Comparison of ENCODE assay signal across 29 cellular contexts in genomic region chr7:101222275-101222830, GRCh38. TPM values are rescaled to one million over a fixed set of nuclear protein-coding genes. Genes with fewer than 3 reads are reported as not detected.
DNase-seq lines count a peak whose midpoint lies in the region; ATAC-seq and TF ChIP-seq lines count a peak whose summit lies in the region.
"Had no signal": no experiment of that assay in that cellular context is flagged by ENCODE, and none has a peak within 500 bp of the region (broad histone marks: within the 10 kb centered on the region; RNA-seq: fewer than 3 reads in every experiment).

No MANE protein-coding gene starts in this region.

- no peak overlapping the region; the same call in 2 of the 3 replicates for H3K4me3 Mint-ChIP-seq in GM23338
- H3K4me3 Mint-ChIP-seq in H9, result no peak overlapping the region
- H3K4me3 Mint-ChIP-seq in dendritic cell treated with granulocyte-macrophage colony-stimulating factor and Interleukin-4, amounts not matched to agents 40 ng/mL and 50 ng/mL, for 4 days, result no peak overlapping the region
- no peak overlapping the region for H3K4me3 Mint-ChIP-seq in nephron progenitor cell
- H3K4me3 Mint-ChIP-seq: HFFc6 had no signal

- H3K9me3 ChIP-seq in H9 (ENCODE audit: control insufficient read depth, low read depth, low read length), result no peaks in the 10 kb centered on the region
- H3K9me3 ChIP-seq in Peyer's patch, result no peaks in the 10 kb centered on the region
- H3K9me3 ChIP-seq in psoas muscle, result no peaks in the 10 kb centered on the region
- H3K9me3 ChIP-seq: A549; BLaER1 treated with 17β-estradiol and CSF1 and Interleukin-3, amounts not matched to agents 10 nM and 100 nM; Caco-2; HAP-1; MG63 had no signal

- H2BK120ac ChIP-seq in H9 (ENCODE audit: low read depth, low read length, poor library complexity, severe bottlenecking), result no peak overlapping the region

- H3K4me3 ChIP-seq in GM23338 (no peak overlapping the region), Peyer's patch (no peak overlapping the region), psoas muscle (no peak overlapping the region)
- H3K4me3 ChIP-seq: A549; BLaER1 treated with 17β-estradiol and CSF1 and Interleukin-3, amounts not matched to agents 10 nM and 100 nM; GM12878; HAP-1; MG63; SK-N-MC had no signal

- no peak overlapping the region for H2BK5ac ChIP-seq in H9 (ENCODE audit: insufficient read length, low read length)

- no peaks in the 10 kb centered on the region for H3K9me3 Mint-ChIP-seq in GM23338
- no peaks in the 10 kb centered on the region for H3K9me3 Mint-ChIP-seq in H9
- H3K9me3 Mint-ChIP-seq in dendritic cell treated with granulocyte-macrophage colony-stimulating factor and Interleukin-4, amounts not matched to agents 40 ng/mL and 50 ng/mL, for 4 days, result no peaks in the 10 kb centered on the region
- no peaks in the 10 kb centered on the region for H3K9me3 Mint-ChIP-seq in nephron progenitor cell
- H3K9me3 Mint-ChIP-seq: HFFc6 had no signal

- H3K4me1 ChIP-seq in GM23338 (ENCODE audit: insufficient read depth) (peaks cover 5% of the 10 kb centered on the region), H9 (ENCODE audit: insufficient read depth, low read length) (peaks cover 3% of the 10 kb centered on the region; the same call in 1 of the 2 replicates), Peyer's patch (peaks cover 0 to 23% (median 6%) of the 10 kb centered on the region in 4 donors), psoas muscle (peaks cover 20% of the 10 kb centered on the region)
- H3K4me1 ChIP-seq: HAP-1 had no signal

- DNase-seq in GM23338 (ENCODE audit: low spot score) (no peak), H9 (no peak), nephron progenitor cell (no peak), Peyer's patch (no peak), psoas muscle (no peak)
- DNase-seq: AML-193; Caco-2; CD4-positive, alpha-beta memory T cell; DMS 273 treated with DMSO at 0.1 percent for 48 hours; DMS79; EL; GDM1; HFFc6; KG1; MG63; NCI-H1105 treated with DMSO at 0.1 percent for 48 hours; NCI-H1694; NCI-H2029 treated with DMSO at 0.1 percent for 48 hours; NCI-H2227 treated with DMSO at 0.1 percent for 48 hours; NCI-H69; SIG-M5 had no signal

- no peak overlapping the region for H4K91ac ChIP-seq in H9 (ENCODE audit: insufficient read length, low read depth, low read length)

- no peak for TF ChIP-seq POLR2A in Peyer's patch (IDR thresholded peaks at IDR 0.05)

- peaks cover 14% of the 10 kb centered on the region for H3K4me1 Mint-ChIP-seq in GM23338
- H3K4me1 Mint-ChIP-seq in H9, result peaks cover 11 to 14% of the 10 kb centered on the region in 2 experiments
- peaks cover 45% of the 10 kb centered on the region for H3K4me1 Mint-ChIP-seq in dendritic cell treated with granulocyte-macrophage colony-stimulating factor and Interleukin-4, amounts not matched to agents 40 ng/mL and 50 ng/mL, for 4 days (ENCODE audit: low read depth)
- peaks cover 36% of the 10 kb centered on the region for H3K4me1 Mint-ChIP-seq in nephron progenitor cell

- H3F3A ChIP-seq in GM23338 (replicated peaks; ENCODE audit: low read depth), result no peaks in the 10 kb centered on the region

- no CpG with 5 or more reads among the region's 27 CpGs for WGBS in H9 (ENCODE audit: extremely low coverage, insufficient read length, low lambda C conversion rate)
- 88 to 91% (median 91%) methylated on average over 27 of the region's 27 CpGs for WGBS in psoas muscle, 3 donors

- H3K56ac ChIP-seq in H9 (ENCODE audit: insufficient read length, low read depth, low read length), result no peak overlapping the region

- no peak overlapping the region for H2BK15ac ChIP-seq in H9 (ENCODE audit: low read depth, low read length)

- no peaks in the 10 kb centered on the region for H3K79me1 ChIP-seq in H9 (ENCODE audit: insufficient read depth, low read depth, low read length, poor library complexity, severe bottlenecking)

- H3K27me3 Mint-ChIP-seq in GM23338 (ENCODE audit: insufficient read depth, low read depth, poor library complexity) (peaks cover 13% of the 10 kb centered on the region), H9 (ENCODE audit: low read depth) (no peaks in the 10 kb centered on the region; the same call in 1 of the 2 replicates), nephron progenitor cell (ENCODE audit: low read depth, poor library complexity) (peaks cover 3% of the 10 kb centered on the region)
- no peaks in the 10 kb centered on the region for H3K27me3 Mint-ChIP-seq in dendritic cell treated with granulocyte-macrophage colony-stimulating factor and Interleukin-4, amounts not matched to agents 40 ng/mL and 50 ng/mL, for 4 days
- H3K27me3 Mint-ChIP-seq: CD4-positive, alpha-beta memory T cell had no signal

- H4K20me1 ChIP-seq in GM23338 (replicated peaks; ENCODE audit: insufficient read depth), result peaks cover 4% of the 10 kb centered on the region; the same call in 1 of the 2 replicates
- H4K20me1 ChIP-seq in H9 (ENCODE audit: control insufficient read depth, insufficient read depth, insufficient read length), result no peaks in the 10 kb centered on the region

- H3K27me3 ChIP-seq in GM23338 (ENCODE audit: insufficient read depth), result no peaks in the 10 kb centered on the region
- H3K27me3 ChIP-seq in H9 (ENCODE audit: insufficient read depth, low read length), result no peaks in the 10 kb centered on the region
- no peaks in the 10 kb centered on the region for H3K27me3 ChIP-seq in Peyer's patch
- no peaks in the 10 kb centered on the region for H3K27me3 ChIP-seq in psoas muscle (ENCODE audit: insufficient read depth in 3 of 3, low read length in 2 of 3)
- H3K27me3 ChIP-seq: BLaER1 treated with 17β-estradiol and CSF1 and Interleukin-3, amounts not matched to agents 10 nM and 100 nM; MG63 had no signal

- H3T11ph ChIP-seq in H9 (ENCODE audit: low read length), result no peak overlapping the region

- H3K27ac Mint-ChIP-seq in GM23338 (no peak overlapping the region; the same call in 1 of the 2 replicates), H9 (peak overlapping the region; percentile 34 to 79 (median 52); a peak in 4 of 7 replicates), nephron progenitor cell (peak overlapping the region; percentile 80)
- peak overlapping the region; percentile 10 for H3K27ac Mint-ChIP-seq in dendritic cell treated with granulocyte-macrophage colony-stimulating factor and Interleukin-4, amounts not matched to agents 40 ng/mL and 50 ng/mL, for 4 days
- H3K27ac Mint-ChIP-seq: HFFc6 had no signal

- H3K27ac ChIP-seq in GM23338 (ENCODE audit: low read depth), result no peak overlapping the region; the same call in 1 of the 2 replicates
- no peak overlapping the region for H3K27ac ChIP-seq in H9 (ENCODE audit: insufficient read length, low read depth, low read length)
- H3K27ac ChIP-seq in Peyer's patch, result no peak overlapping the region
- H3K27ac ChIP-seq in psoas muscle, result no peak overlapping the region
- H3K27ac ChIP-seq: A549, SK-N-MC had no signal

- H2BK12ac ChIP-seq in H9 (ENCODE audit: insufficient read length, low read depth, low read length), result no peak overlapping the region

- peaks cover 3% of the 10 kb centered on the region for H3K23me2 ChIP-seq in H9 (ENCODE audit: insufficient read length, low read depth, low read length, poor library complexity, severe bottlenecking)

- H3K36me3 ChIP-seq in GM23338 (ENCODE audit: insufficient read depth) (peaks cover 12% of the 10 kb centered on the region; the same call in 1 of the 2 replicates), Peyer's patch (peaks cover 0 to 48% (median 0%) of the 10 kb centered on the region in 3 donors), psoas muscle (ENCODE audit: insufficient read depth in 1 of 2, low read depth in 1 of 2) (peaks cover 3 to 50% of the 10 kb centered on the region in 2 donors)
- H3K36me3 ChIP-seq: MG63 had no signal

- 0 out of 2 replicates have a peak overlapping the region, but pooled peaks have one; percentile 32 for H3K4me2 ChIP-seq in GM23338
- H3K4me2 ChIP-seq in H9 (ENCODE audit: insufficient read depth, insufficient read length, low read length), result no peak overlapping the region
- H3K4me2 ChIP-seq: A549 had no signal

- H3K9me2 ChIP-seq in GM23338 (ENCODE audit: insufficient read depth), result no peaks in the 10 kb centered on the region

- H3K4ac ChIP-seq in H9 (ENCODE audit: low read depth, low read length), result no peak overlapping the region

- H3K36me3 Mint-ChIP-seq in GM23338 (ENCODE audit: low read depth) (peaks cover 36% of the 10 kb centered on the region), H9 (ENCODE audit: insufficient read depth in 1 of 3, low read depth in 3 of 3) (peaks cover 21 to 34% (median 27%) of the 10 kb centered on the region in 3 experiments), nephron progenitor cell (ENCODE audit: low read depth) (peaks cover 40% of the 10 kb centered on the region)
- H3K36me3 Mint-ChIP-seq in dendritic cell treated with granulocyte-macrophage colony-stimulating factor and Interleukin-4, amounts not matched to agents 40 ng/mL and 50 ng/mL, for 4 days (ENCODE audit: low read depth), result peaks cover 78% of the 10 kb centered on the region

- no peak overlapping the region for H2AK5ac ChIP-seq in H9 (ENCODE audit: insufficient read length, low read length)

- no peak overlapping the region for H3K9ac ChIP-seq in H9 (ENCODE audit: extremely low read depth, insufficient read length, low read length)

- no peak overlapping the region for H3K23ac ChIP-seq in H9 (ENCODE audit: insufficient read length, low read depth, low read length)

- H4K5ac ChIP-seq in H9 (ENCODE audit: insufficient read length, low read depth, low read length), result no peak overlapping the region

- H3K14ac ChIP-seq in H9 (ENCODE audit: insufficient read depth, low read length), result no peak overlapping the region

- H3K18ac ChIP-seq in H9 (ENCODE audit: insufficient read length, low read depth, low read length), result no peak overlapping the region

- TF ChIP-seq CTCF in GM23338 (conservative IDR thresholded peaks at IDR 0.05; ENCODE audit: low read depth in 2 of 2) (no peak), H9 (conservative IDR thresholded peaks at IDR 0.05) (no peak), nephron progenitor cell (IDR thresholded peaks at IDR 0.05) (no peak), Peyer's patch (IDR thresholded peaks at IDR 0.05) (no peak), psoas muscle (IDR thresholded peaks at IDR 0.05) (no peak)

- ATAC-seq in GM23338, result no peak
- ATAC-seq in GM21447 (IDR thresholded peaks at IDR 0.05; ENCODE audit: unreplicated experiment), result no peak
- ATAC-seq in psoas muscle, result no peak
- ATAC-seq: A549, GM12878 had no signal

- intact Hi-C loops in dendritic cell treated with granulocyte-macrophage colony-stimulating factor and Interleukin-4, amounts not matched to agents 40 ng/mL and 50 ng/mL, for 4 days (cut with micrococcal nuclease), result no loop called here
- intact Hi-C loops in psoas muscle (cut with DNase I), result loop anchor here in 1 of 2 donors (2.0 kb wide), 1 partner anchor 16 kb away; no protein-coding TSS in a partner anchor

- H2AFZ ChIP-seq in GM23338, result no peak overlapping the region
- no peak overlapping the region for H2AFZ ChIP-seq in H9 (ENCODE audit: low read length)

- H2BK20ac ChIP-seq in H9 (ENCODE audit: low read depth, low read length, poor library complexity, severe bottlenecking), result no peak overlapping the region

- H3K79me2 ChIP-seq in GM23338 (replicated peaks; ENCODE audit: insufficient read depth), result peaks cover 26% of the 10 kb centered on the region
- H3K79me2 ChIP-seq in H9 (ENCODE audit: insufficient read depth, low read length), result no peaks in the 10 kb centered on the region

- no peak overlapping the region for H4K8ac ChIP-seq in H9 (replicated peaks; ENCODE audit: insufficient read length, low read depth, low read length)

RNA-seq across cellular contexts. Expression of gene ZNHIT1, which starts 4.4 kb away (rescaled TPM):
- total RNA-seq in GM23338 (2014; rRNA removed; shearing (Covaris generic)), result 61.9 and 64.6 TPM in 2 replicates
- polyA plus RNA-seq in GM23338 (2016; fragmentation: Nextera tagmentation; extraction: Ambion mirVana), result 113 and 136 TPM in 2 replicates
- total RNA-seq in H9 (2021), result 52.7 and 53.4 TPM in 2 replicates
- 100 to 1,000 TPM in 2 of 4 donors, 10 to 100 TPM in 2; 37.1 to 142 (median 110) TPM for total RNA-seq in Peyer's patch
- 10 to 100 TPM; 40.8 to 58.1 (median 48.1) TPM for total RNA-seq in psoas muscle
- 10 to 100 TPM; 65.0 to 89.5 (median 67.6) TPM for polyA plus RNA-seq in psoas muscle

RNA-seq across cellular contexts. Expression of gene PLOD3, which starts 5.0 kb away (rescaled TPM):
- 28.5 and 40.7 TPM in 2 replicates for total RNA-seq in GM23338 (2014; rRNA removed; shearing (Covaris generic))
- polyA plus RNA-seq in GM23338 (2016; fragmentation: Nextera tagmentation; extraction: Ambion mirVana) (33.9 and 35.2 TPM in 2 replicates), psoas muscle (10 to 100 TPM; 12.9 to 45.4 (median 15.2) TPM)
- total RNA-seq in H9 (2021) (70.5 and 74.5 TPM in 2 replicates), Peyer's patch (100 to 1,000 TPM in 2 of 4 donors, 10 to 100 TPM in 2; 62.7 to 103 (median 83.7) TPM), psoas muscle (10 to 100 TPM; 18.5 to 25.4 (median 20.4) TPM)

RNA-seq across cellular contexts. Expression of gene CLDN15, which starts 15.2 kb away (rescaled TPM):
- total RNA-seq in GM23338 (2014; rRNA removed; shearing (Covaris generic)), result 3.6 and 3.7 TPM in 2 replicates
- polyA plus RNA-seq in GM23338 (2016; fragmentation: Nextera tagmentation; extraction: Ambion mirVana) (4.1 and 4.3 TPM in 2 replicates), psoas muscle (1 to 10 TPM in 2 of 3 donors, under 1 TPM in 1; 0.52 to 2.2 (median 1.9) TPM)
- total RNA-seq in H9 (2021) (9.7 and 11.4 TPM in 2 replicates), Peyer's patch (100 to 1,000 TPM in 3 of 4 donors, 10 to 100 TPM in 1; 94.9 to 942 (median 697) TPM), psoas muscle (1 to 10 TPM; 1.0 to 2.1 (median 1.5) TPM)

RNA-seq across cellular contexts. Expression of gene MOGAT3, which starts 21.5 kb away (rescaled TPM):
- 0.85 TPM in 1 of 2 replicates, not detected in the other for total RNA-seq in GM23338 (2014; rRNA removed; shearing (Covaris generic))
- polyA plus RNA-seq in GM23338 (2016; fragmentation: Nextera tagmentation; extraction: Ambion mirVana), result 0.21 and 0.44 TPM in 2 replicates
- total RNA-seq in H9 (2021), result 0.11 and 0.15 TPM in 2 replicates
- total RNA-seq in Peyer's patch, result 100 to 1,000 TPM in 2 of 4 donors, 10 to 100 TPM in 1, not detected in 1; 91.4 to 195 (median 123) TPM
- not detected for total RNA-seq in psoas muscle
- polyA plus RNA-seq in psoas muscle, result not detected
- total RNA-seq: CD4-positive, alpha-beta memory T cell; GM12878; HFFc6; NCI-H460 had no signal
- polyA plus RNA-seq: CD4-positive, alpha-beta memory T cell had no signal

RNA-seq across cellular contexts. Expression of gene FIS1, which starts 22.5 kb away (rescaled TPM):
- 95.4 and 131 TPM in 2 replicates for total RNA-seq in GM23338 (2014; rRNA removed; shearing (Covaris generic))
- polyA plus RNA-seq in GM23338 (2016; fragmentation: Nextera tagmentation; extraction: Ambion mirVana) (130 and 143 TPM in 2 replicates), psoas muscle (100 to 1,000 TPM; 263 to 341 (median 312) TPM)
- total RNA-seq in H9 (2021) (121 and 124 TPM in 2 replicates), Peyer's patch (100 to 1,000 TPM; 143 to 289 (median 231) TPM), psoas muscle (100 to 1,000 TPM; 239 to 368 (median 261) TPM)
